9 cellular contexts compared by ENCODE assay signal in the genomic region with DNA sequence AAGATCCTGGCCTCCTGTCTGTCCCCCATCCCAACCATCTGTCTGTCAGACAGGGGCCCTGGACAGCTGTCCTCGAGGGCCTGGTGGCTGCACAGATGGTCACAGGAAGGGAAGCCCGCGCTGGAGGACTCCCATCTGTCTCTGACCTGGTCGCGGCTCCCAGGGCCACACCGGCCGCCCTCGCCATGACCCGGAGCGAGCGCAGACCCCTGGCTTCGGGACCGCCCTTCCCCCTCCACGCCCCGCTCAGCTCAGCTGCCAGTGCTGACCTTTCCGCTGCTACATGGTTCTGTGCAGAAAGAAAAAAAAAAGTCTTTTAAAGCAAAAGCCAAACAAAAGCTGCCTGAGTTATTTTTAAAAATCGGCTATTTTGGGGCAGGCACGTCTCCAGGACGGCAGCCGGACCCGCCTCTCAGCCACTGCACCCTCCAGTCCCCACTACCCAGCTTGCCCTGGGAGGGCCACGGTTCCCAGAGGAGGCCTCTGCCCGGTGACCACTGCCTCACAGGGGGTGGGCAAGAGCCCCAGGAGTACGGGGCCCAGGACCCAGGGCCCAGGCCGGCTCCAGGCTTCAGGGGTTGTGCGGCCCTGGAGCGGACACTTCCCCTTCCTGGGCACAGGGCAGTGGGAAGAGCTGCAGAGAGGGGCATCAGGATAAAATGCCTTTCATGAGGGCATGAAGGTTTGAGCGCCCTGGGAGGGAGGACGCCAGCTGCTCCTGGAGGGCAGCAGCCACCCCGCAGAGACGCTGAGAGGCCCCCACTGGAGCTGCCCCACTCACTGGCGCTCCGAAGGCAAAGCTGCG. TPM values are rescaled to one million over a fixed set of nuclear protein-coding genes. Genes with fewer than 3 reads are reported as not detected.
DNase-seq lines count a peak whose midpoint lies in the region; ATAC-seq, FAIRE-seq and TF ChIP-seq lines count a peak whose summit lies in the region.
"Had no signal": no experiment of that assay in that cellular context is flagged by ENCODE, and none has a peak within 500 bp of the region (broad histone marks: within the 10 kb centered on the region; RNA-seq: fewer than 3 reads in every experiment).

No MANE protein-coding gene starts in this region.

- no peaks in the 10 kb centered on the region for H3K27me3 ChIP-seq in NT2/D1 (ENCODE audit: insufficient read depth, insufficient read length)
- no peaks in the 10 kb centered on the region for H3K27me3 ChIP-seq in H1 (replicated peaks in 1 of 4; ENCODE audit: control insufficient read depth in 3 of 4, extremely low read depth in 1 of 4, insufficient read depth in 3 of 4, low read length in 3 of 4)
- no peaks in the 10 kb centered on the region for H3K27me3 ChIP-seq in muscle layer of colon (ENCODE audit: control insufficient read depth in 1 of 2, insufficient read depth in 2 of 2, low read length in 2 of 2)
- H3K27me3 ChIP-seq in thyroid gland, result no peaks in the 10 kb centered on the region

- H4K8ac ChIP-seq in H1 (ENCODE audit: extremely low read depth, insufficient read depth, low read length), result no peak overlapping the region; the same call in 1 of the 2 replicates

- ATAC-seq in GM18868 (IDR thresholded peaks at IDR 0.05; ENCODE audit: unreplicated experiment), result no peak

- H3K9ac ChIP-seq in NT2/D1 (ENCODE audit: insufficient read length, low read depth) (peak overlapping the region; percentile 6), H1 (replicated peaks in 1 of 4; ENCODE audit: extremely low read depth in 1 of 4, low read depth in 3 of 4, low read length in 3 of 4) (no peak overlapping the region), muscle layer of colon (ENCODE audit: low read length) (peak overlapping the region; percentile 71)

- H3K9me3 ChIP-seq in NT2/D1 (ENCODE audit: insufficient read depth, low read length), result no peaks in the 10 kb centered on the region
- H3K9me3 ChIP-seq in H1 (ENCODE audit: insufficient read depth in 2 of 2, low read depth in 1 of 2, low read length in 1 of 2), result no peaks in the 10 kb centered on the region
- H3K9me3 ChIP-seq in muscle layer of colon (ENCODE audit: low read length), result no peaks in the 10 kb centered on the region
- H3K9me3 ChIP-seq in thyroid gland, result no peaks in the 10 kb centered on the region

- peaks cover 12 to 72% of the 10 kb centered on the region in 2 experiments; a peak in 3 of 4 replicates for H3K79me2 ChIP-seq in H1 (ENCODE audit: control insufficient read depth in 1 of 2, insufficient read depth in 2 of 2, low read length in 2 of 2)

- peak overlapping the region; percentile 73 for H2BK5ac ChIP-seq in H1 (ENCODE audit: low read depth, low read length)

- TF ChIP-seq CTCF in H1 (IDR thresholded peaks at IDR 0.05; ENCODE audit: control extremely low read depth in 1 of 3, insufficient read depth in 1 of 3, low read depth in 1 of 3, low read length in 3 of 3) (no peak), thyroid gland (IDR thresholded peaks at IDR 0.05) (no peak)

- H2BK15ac ChIP-seq in H1 (ENCODE audit: low read length), result 0 out of 2 replicates have a peak overlapping the region, but pooled peaks have one; percentile 92

- no peak for TF ChIP-seq EP300 in H1 (IDR thresholded peaks at IDR 0.05; ENCODE audit: borderline replicate concordance in 1 of 2, low read depth in 2 of 2, low read length in 2 of 2)

- no peak for FAIRE-seq in H1 (lab: Jason Lieb, UNC)

- peaks cover 67% of the 10 kb centered on the region for H3K36me3 ChIP-seq in NT2/D1 (ENCODE audit: insufficient read depth, insufficient read length, low read length)
- peaks cover 7 to 25% (median 14%) of the 10 kb centered on the region in 4 experiments; a peak in 5 of 8 replicates for H3K36me3 ChIP-seq in H1 (ENCODE audit: control insufficient read depth in 2 of 4, insufficient read depth in 4 of 4, low read length in 3 of 4)
- H3K36me3 ChIP-seq in muscle layer of colon (ENCODE audit: insufficient read depth, low read length), result peaks cover 2% of the 10 kb centered on the region
- peaks cover 0 to 5% of the 10 kb centered on the region in 2 donors for H3K36me3 ChIP-seq in thyroid gland

- H3K18ac ChIP-seq in H1 (ENCODE audit: extremely low read depth, low read length), result no peak overlapping the region; the same call in none of the 2 replicates

- no peak overlapping the region for H3K23ac ChIP-seq in H1 (ENCODE audit: insufficient read length)

- H3K4me3 ChIP-seq in NT2/D1 (ENCODE audit: insufficient read length, low read depth), result no peak overlapping the region
- H3K4me3 ChIP-seq in H1 (ENCODE audit: extremely low read depth in 1 of 4, insufficient read depth in 2 of 4, low read depth in 3 of 4, low read length in 4 of 4), result no peak overlapping the region
- H3K4me3 ChIP-seq in muscle layer of colon (ENCODE audit: low read depth in 1 of 2, low read length in 2 of 2), result peak overlapping the region; percentile 6 to 41
- H3K4me3 ChIP-seq in thyroid gland (replicated peaks in 1 of 3), result peak overlapping the region in 1 of 3 donors; percentile 10

- no peak overlapping the region for H2BK120ac ChIP-seq in H1 (replicated peaks; ENCODE audit: low read depth, low read length)

- WGBS in H1 (ENCODE audit: extremely low coverage in 1 of 2, insufficient coverage in 1 of 2, insufficient read length in 1 of 2, insufficient replicate concordance in 2 of 2, low coverage in 1 of 2, low lambda C conversion rate in 2 of 2, missing lambda C conversion rate in 1 of 2), 2 experiments, result 83% methylated on average over 26 of the region's 34 CpGs; no CpG with 5 or more reads in 1 of the 2 experiments
- 35 to 47% methylated on average over 27 to 34 of the region's 34 CpGs for WGBS in thyroid gland, 2 donors

- H3K4ac ChIP-seq in H1 (replicated peaks; ENCODE audit: insufficient read length, low read depth, low read length), result no peak overlapping the region

- TF ChIP-seq POLR2A in H1 (IDR thresholded peaks at IDR 0.05; ENCODE audit: control extremely low read depth in 1 of 2, low read depth in 2 of 2, low read length in 2 of 2), result no peak
- TF ChIP-seq POLR2A in thyroid gland (IDR thresholded peaks at IDR 0.05), result no peak

- H4K20me1 ChIP-seq in H1 (replicated peaks in 1 of 2; ENCODE audit: control insufficient read depth in 1 of 2, insufficient read depth in 2 of 2, low read length in 2 of 2), result peaks cover 0 to 24% of the 10 kb centered on the region in 2 experiments

- 0 out of 2 replicates have a peak overlapping the region, but pooled peaks have one; percentile 2 for H3K27ac ChIP-seq in H1 (ENCODE audit: low read depth, low read length)
- H3K27ac ChIP-seq in muscle layer of colon (ENCODE audit: low read depth, low read length), result peak overlapping the region; percentile 82
- peak overlapping the region; percentile 90 to 97 (median 92) for H3K27ac ChIP-seq in thyroid gland

- peak overlapping the region; percentile 65 for H4K91ac ChIP-seq in H1 (replicated peaks; ENCODE audit: insufficient read length, low read length)

- CTCF ChIA-PET in H1 (lab: Charles Lee; ENCODE audit: partially characterized antibody), result interaction anchor here (0.7 to 3.6 kb wide), 10 partner anchors 9 to 214 kb away, joined by 3 to 30 read pairs (median 4); a partner anchor contains a TSS

- H2AK5ac ChIP-seq in H1 (ENCODE audit: low read depth, low read length), result 0 out of 2 replicates have a peak overlapping the region, but pooled peaks have one; percentile 28

- no peak overlapping the region for H3K56ac ChIP-seq in H1 (replicated peaks; ENCODE audit: insufficient read length, low read depth, low read length)

- peak overlapping the region; percentile 7 to 22; a peak in 2 of 4 replicates for H3K4me2 ChIP-seq in H1 (ENCODE audit: insufficient read depth in 1 of 2, low read depth in 2 of 2, low read length in 2 of 2)

- H3K23me2 ChIP-seq in H1 (ENCODE audit: low read depth, low read length), result no peaks in the 10 kb centered on the region

- H2BK12ac ChIP-seq in H1 (ENCODE audit: low read depth, low read length), result peak overlapping the region; percentile 71; the same call in 1 of the 2 replicates

- DNase-seq in NT2/D1 (ENCODE audit: low read depth, low spot score) (no peak), H1 (ENCODE audit: low read depth in 1 of 2, low spot score in 2 of 2) (no peak), thyroid gland (no peak), putamen (ENCODE audit: low spot score) (no peak), HT-29 (ENCODE audit: low spot score) (no peak)
- DNase-seq: naive B cell, NCI-H187 treated with DMSO at 0.1 percent for 48 hours had no signal

- POLR2A ChIA-PET in H1 (lab: Charles Lee; ENCODE audit: partially characterized antibody), result interaction anchor here (0.5 to 10.4 kb wide), 18 partner anchors 8 to 307 kb away, joined by 3 to 114 read pairs (median 5); a partner anchor contains a TSS

- no peak for TF ChIP-seq RAD21 in H1 (IDR thresholded peaks at IDR 0.05 in 1 of 2, conservative IDR thresholded peaks at IDR 0.05 in 1 of 2; ENCODE audit: low read depth in 2 of 2, low read length in 2 of 2)

- H3K4me1 ChIP-seq in NT2/D1 (ENCODE audit: insufficient read depth, insufficient read length) (peaks cover 54% of the 10 kb centered on the region), H1 (replicated peaks in 1 of 4; ENCODE audit: control insufficient read depth in 3 of 4, insufficient read depth in 4 of 4, low read length in 3 of 4) (peaks cover under 1 to 51% (median 39%) of the 10 kb centered on the region in 4 experiments), muscle layer of colon (ENCODE audit: insufficient read depth, low read length) (peaks cover 75% of the 10 kb centered on the region), thyroid gland (peaks cover 81 to 94% of the 10 kb centered on the region in 2 donors)

- H3K14ac ChIP-seq in H1 (ENCODE audit: insufficient read length), result no peak overlapping the region

- H4K5ac ChIP-seq in H1 (ENCODE audit: insufficient read length, low read depth, low read length), result no peak overlapping the region

- peaks cover 30% of the 10 kb centered on the region for H3K79me1 ChIP-seq in H1 (ENCODE audit: low read depth, low read length)

- intact Hi-C loops in thyroid gland (cut with DNase I), result no loop called here

- H2BK20ac ChIP-seq in H1 (ENCODE audit: low read length), result no peak overlapping the region

- H2AFZ ChIP-seq in H1 (ENCODE audit: low read length), result no peak overlapping the region

RNA-seq across cellular contexts. Expression of a gene that starts 10.8 kb away (rescaled TPM):
- total RNA-seq in H1 (2021; fragmentation: NEBNext Ultra II Directional; extraction: Animal tissue kit (Norgen Biotek cat#: 25700)), result 210 and 225 TPM in 2 replicates
- polyA plus RNA-seq in H1 (2011; rRNA removed), result 34.4 and 90.7 TPM in 2 replicates
- polyA plus RNA-seq in H1 (2011; cell fraction: cytosol; rRNA removed), result 57.6 TPM
- 648 TPM for polyA plus RNA-seq in H1 (2011; cell fraction: nucleus; rRNA removed)
- polyA plus RNA-seq in H1 (2012, experiment 1 of 2), result 136 to 235 TPM (median 223 TPM) in 4 replicates
- 130 TPM for polyA plus RNA-seq in H1 (2012, experiment 2 of 2)
- 107 TPM for polyA plus RNA-seq in H1 (2013, experiment 1 of 2)
- polyA plus RNA-seq in H1 (2013, experiment 2 of 2), result 82.4 TPM
- 24.2 and 31.4 TPM in 2 replicates for polyA minus RNA-seq in H1 (2011; rRNA and poly(A)+ RNA removed)
- 70.1 TPM for polyA minus RNA-seq in H1 (2011; cell fraction: cytosol; rRNA and poly(A)+ RNA removed)
- 212 TPM for polyA minus RNA-seq in H1 (2011; cell fraction: nucleus; rRNA and poly(A)+ RNA removed)
- 100 to 1,000 TPM in 3 of 4 donors, 10 to 100 TPM in 1; 93.9 to 179 (median 117) TPM for total RNA-seq in thyroid gland
- 286 and 336 TPM in 2 replicates for total RNA-seq in HT-29 (2014; rRNA removed; shearing (Covaris generic))

RNA-seq across cellular contexts. Expression of a gene that starts 30.6 kb away (rescaled TPM):
- total RNA-seq in H1 (2021; fragmentation: NEBNext Ultra II Directional; extraction: Animal tissue kit (Norgen Biotek cat#: 25700)), result 1,787 and 1,829 TPM in 2 replicates
- polyA plus RNA-seq in H1 (2011; rRNA removed), result 7,219 and 8,331 TPM in 2 replicates
- 7,720 TPM for polyA plus RNA-seq in H1 (2011; cell fraction: cytosol; rRNA removed)
- polyA plus RNA-seq in H1 (2011; cell fraction: nucleus; rRNA removed), result 4,705 TPM
- 4,429 to 5,604 TPM (median 4,871 TPM) in 4 replicates for polyA plus RNA-seq in H1 (2012, experiment 1 of 2)
- 4,124 TPM for polyA plus RNA-seq in H1 (2012, experiment 2 of 2)
- polyA plus RNA-seq in H1 (2013, experiment 1 of 2), result 4,907 TPM
- 4,204 TPM for polyA plus RNA-seq in H1 (2013, experiment 2 of 2)
- 654 and 663 TPM in 2 replicates for polyA minus RNA-seq in H1 (2011; rRNA and poly(A)+ RNA removed)
- 718 TPM for polyA minus RNA-seq in H1 (2011; cell fraction: cytosol; rRNA and poly(A)+ RNA removed)
- polyA minus RNA-seq in H1 (2011; cell fraction: nucleus; rRNA and poly(A)+ RNA removed), result 1,108 TPM
- total RNA-seq in thyroid gland, result 1,000 to 10,000 TPM; 1,818 to 3,649 (median 2,349) TPM
- 3,073 and 3,139 TPM in 2 replicates for total RNA-seq in HT-29 (2014; rRNA removed; shearing (Covaris generic))

RNA-seq across cellular contexts. Expression of a gene that starts 50.7 kb away (rescaled TPM):
- total RNA-seq in H1 (2021; fragmentation: NEBNext Ultra II Directional; extraction: Animal tissue kit (Norgen Biotek cat#: 25700)), result 8.0 TPM in 2 replicates
- 8.8 and 10.5 TPM in 2 replicates for polyA plus RNA-seq in H1 (2011; rRNA removed)
- 6.5 TPM for polyA plus RNA-seq in H1 (2011; cell fraction: cytosol; rRNA removed)
- 9.7 TPM for polyA plus RNA-seq in H1 (2011; cell fraction: nucleus; rRNA removed)
- polyA plus RNA-seq in H1 (2012, experiment 1 of 2), result 8.2 to 10.9 TPM (median 9.6 TPM) in 4 replicates
- 7.4 TPM for polyA plus RNA-seq in H1 (2012, experiment 2 of 2)
- 5.3 TPM for polyA plus RNA-seq in H1 (2013, experiment 1 of 2)
- polyA plus RNA-seq in H1 (2013, experiment 2 of 2), result 5.6 TPM
- polyA minus RNA-seq in H1 (2011; rRNA and poly(A)+ RNA removed), result 5.2 and 5.7 TPM in 2 replicates
- 7.8 TPM for polyA minus RNA-seq in H1 (2011; cell fraction: cytosol; rRNA and poly(A)+ RNA removed)
- 4.3 TPM for polyA minus RNA-seq in H1 (2011; cell fraction: nucleus; rRNA and poly(A)+ RNA removed)
- total RNA-seq in thyroid gland, result 1 to 10 TPM; 5.8 to 8.5 (median 7.7) TPM
- 9.5 and 9.8 TPM in 2 replicates for total RNA-seq in HT-29 (2014; rRNA removed; shearing (Covaris generic))

RNA-seq across cellular contexts. Expression of a gene that starts 53.5 kb away (rescaled TPM):
- 126 and 138 TPM in 2 replicates for total RNA-seq in H1 (2021; fragmentation: NEBNext Ultra II Directional; extraction: Animal tissue kit (Norgen Biotek cat#: 25700))
- polyA plus RNA-seq in H1 (2011; rRNA removed), result 214 and 260 TPM in 2 replicates
- polyA plus RNA-seq in H1 (2011; cell fraction: cytosol; rRNA removed), result 209 TPM
- polyA plus RNA-seq in H1 (2011; cell fraction: nucleus; rRNA removed), result 180 TPM
- polyA plus RNA-seq in H1 (2012, experiment 1 of 2), result 119 to 168 TPM (median 157 TPM) in 4 replicates
- 141 TPM for polyA plus RNA-seq in H1 (2012, experiment 2 of 2)
- polyA plus RNA-seq in H1 (2013, experiment 1 of 2), result 137 TPM
- polyA plus RNA-seq in H1 (2013, experiment 2 of 2), result 131 TPM
- 39.2 and 45.4 TPM in 2 replicates for polyA minus RNA-seq in H1 (2011; rRNA and poly(A)+ RNA removed)
- 68.0 TPM for polyA minus RNA-seq in H1 (2011; cell fraction: cytosol; rRNA and poly(A)+ RNA removed)
- 67.0 TPM for polyA minus RNA-seq in H1 (2011; cell fraction: nucleus; rRNA and poly(A)+ RNA removed)
- 100 to 1,000 TPM in 3 of 4 donors, 10 to 100 TPM in 1; 89.9 to 140 (median 117) TPM for total RNA-seq in thyroid gland
- 659 and 752 TPM in 2 replicates for total RNA-seq in HT-29 (2014; rRNA removed; shearing (Covaris generic))

Comparison
In these comparisons a context has a peak if more than half of its experiments do, and no peak if none do; other contexts are left out.
1. H3K4me3 ChIP-seq: peak in muscle layer of colon (2 of 2); none in NT2/D1 (single experiment) and H1 (0 of 4).
2. H3K9ac ChIP-seq: peak in NT2/D1 (single experiment) and muscle layer of colon (single experiment); none in H1 (0 of 4).
3. H3K27ac ChIP-seq: peak in every context shown above with its lines; median percentile 92 in thyroid gland; 82 in muscle layer of colon; 2 in H1.